ENCODE assay signal across 8 cellular contexts in genomic region chr1:184051138-184051484, GRCh38. TPM values are rescaled to one million over a fixed set of nuclear protein-coding genes. Genes with fewer than 3 reads are reported as not detected.
DNase-seq lines count a peak whose midpoint lies in the region; ATAC-seq, FAIRE-seq and TF ChIP-seq lines count a peak whose summit lies in the region.

No MANE protein-coding gene starts in this region.

- peaks cover 0 to 11% (median 7%) of the 10 kb centered on the region in 11 experiments; a peak in 14 of 22 replicates for H3K9me3 ChIP-seq in BLaER1 treated with 17β-estradiol and CSF1 and Interleukin-3, amounts not matched to agents 10 nM and 100 nM (replicated peaks in 1 of 11)
- no peaks in the 10 kb centered on the region for H3K9me3 ChIP-seq in GM12878 (replicated peaks; ENCODE audit: control insufficient read depth, insufficient read depth, low read length)
- no peaks in the 10 kb centered on the region for H3K9me3 ChIP-seq in right lobe of liver
- no peaks in the 10 kb centered on the region for H3K9me3 ChIP-seq in transverse colon

- TF ChIP-seq CTCF in GM12878 (IDR thresholded peaks at IDR 0.05 in 2 of 3, conservative IDR thresholded peaks at IDR 0.05 in 1 of 3; ENCODE audit: control insufficient read depth in 2 of 3, extremely low read depth in 1 of 3, insufficient read depth in 1 of 3, low read depth in 3 of 3, low read length in 3 of 3) (no peak), right lobe of liver (IDR thresholded peaks at IDR 0.05) (no peak), transverse colon (IDR thresholded peaks at IDR 0.05) (no peak)

- intact Hi-C loops in GM12878 (cut with micrococcal nuclease; ENCODE audit: unreplicated experiment) = no loop called here
- intact Hi-C loops in right lobe of liver (cut with DNase I) = no loop called here
- intact Hi-C loops in transverse colon (cut with DNase I; ENCODE audit: low total_unique reads) = no loop called here

- in situ Hi-C loops in GM12878 (cut with MboI) = no loop called here
- in situ Hi-C loops in transverse colon (cut with MboI; ENCODE audit: low pct_ligation_motif_present in 1 of 4, low pct_unique_long_range_greater_than_20kb in 1 of 4, low sequenced_read_pairs in 3 of 4) = no loop called here

- SMC1A ChIA-PET in GM12878 (lab: Charles Lee; ENCODE audit: uncharacterized antibody, unreplicated experiment) = interaction anchor here (0.7 to 2.7 kb wide), 16 partner anchors 8 to 442 kb away, joined by 3 to 10 read pairs (median 3); no protein-coding TSS in a partner anchor

- peaks cover 17% of the 10 kb centered on the region for H3K79me2 ChIP-seq in GM12878 (ENCODE audit: control insufficient read depth, insufficient read depth, low read length)

- H3K4me1 ChIP-seq in BLaER1 treated with 17β-estradiol and CSF1 and Interleukin-3, amounts not matched to agents 10 nM and 100 nM = peaks cover 12 to 37% (median 24%) of the 10 kb centered on the region in 10 experiments; a peak in 19 of 20 replicates
- H3K4me1 ChIP-seq in GM12878 (ENCODE audit: control insufficient read depth, insufficient read depth, low read length) = peaks cover 7% of the 10 kb centered on the region; the same call in 1 of the 2 replicates
- H3K4me1 ChIP-seq in right lobe of liver = peaks cover 0 to 16% (median 0%) of the 10 kb centered on the region in 4 donors
- peaks cover 14 to 29% (median 16%) of the 10 kb centered on the region in 4 donors for H3K4me1 ChIP-seq in transverse colon

- TF ChIP-seq RAD21 in GM12878 (IDR thresholded peaks at IDR 0.05; ENCODE audit: insufficient read depth, low read depth, low read length) = no peak

- FAIRE-seq in GM12878 (lab: Jason Lieb, UNC) = peak; percentile 41

- DNase-seq in GM12878 (ENCODE audit: low read depth, low spot score) (no peak), right lobe of liver (no peak), transverse colon (no peak), D341Med (ENCODE audit: low spot score) (no peak), NOMO-1 (lab: John Stamatoyannopoulos, UW; ENCODE audit: unreplicated experiment in 2 of 2) (no peak)

- RAD21 ChIA-PET in GM12878 (lab: Charles Lee; ENCODE audit: unreplicated experiment) = interaction anchor here (0.7 to 2.5 kb wide), 8 partner anchors 11 to 135 kb away, joined by 3 to 14 read pairs (median 3); no protein-coding TSS in a partner anchor

- H2AFZ ChIP-seq in GM12878 (ENCODE audit: control insufficient read depth, low read depth, low read length) = peak overlapping the region; percentile 97

- TF ChIP-seq POLR2A in GM12878 (IDR thresholded peaks at IDR 0.05; ENCODE audit: low read depth, low read length) = no peak
- no peak for TF ChIP-seq POLR2A in right lobe of liver (IDR thresholded peaks at IDR 0.05)
- TF ChIP-seq POLR2A in transverse colon (IDR thresholded peaks at IDR 0.05) = no peak

- peak overlapping the region; percentile 78 to 91 (median 84) for H3K4me2 ChIP-seq in BLaER1 treated with 17β-estradiol and CSF1 and Interleukin-3, amounts not matched to agents 10 nM and 100 nM
- peak overlapping the region; percentile 96 for H3K4me2 ChIP-seq in GM12878 (ENCODE audit: control insufficient read depth, insufficient read depth)

- peaks cover 14 to 26% (median 19%) of the 10 kb centered on the region in 11 experiments for H3K36me3 ChIP-seq in BLaER1 treated with 17β-estradiol and CSF1 and Interleukin-3, amounts not matched to agents 10 nM and 100 nM
- H3K36me3 ChIP-seq in GM12878 (ENCODE audit: control insufficient read depth in 2 of 2, insufficient read depth in 2 of 2, low read length in 1 of 2) = peaks cover 0 to 4% of the 10 kb centered on the region in 2 experiments; a peak in 2 of 4 replicates
- peaks cover 0 to 7% (median 0%) of the 10 kb centered on the region in 4 donors for H3K36me3 ChIP-seq in right lobe of liver
- H3K36me3 ChIP-seq in transverse colon = no peaks in the 10 kb centered on the region

- WGBS in GM12878 (ENCODE audit: insufficient coverage, insufficient replicate concordance, low lambda C conversion rate, missing lambda C conversion rate) = 2% methylated on average over 6 of the region's 6 CpGs
- 2% methylated on average over 6 of the region's 6 CpGs for WGBS in right lobe of liver (ENCODE audit: insufficient coverage, low coverage, low lambda C conversion rate, missing lambda C conversion rate)
- 0 to 1% methylated on average over 3 to 6 of the region's 6 CpGs for WGBS in transverse colon (ENCODE audit: low coverage in 1 of 2), 2 donors

- H4K20me1 ChIP-seq in BLaER1 treated with 17β-estradiol and CSF1 and Interleukin-3, amounts not matched to agents 10 nM and 100 nM = no peaks in the 10 kb centered on the region
- no peaks in the 10 kb centered on the region for H4K20me1 ChIP-seq in GM12878 (ENCODE audit: control insufficient read depth, insufficient read depth)

- no peak for TF ChIP-seq EP300 in GM12878 (IDR thresholded peaks at IDR 0.05; ENCODE audit: borderline replicate concordance in 1 of 2, control insufficient read depth in 1 of 2, low read depth in 2 of 2, low read length in 2 of 2)
- TF ChIP-seq EP300 in transverse colon (IDR thresholded peaks at IDR 0.05; ENCODE audit: low read depth) = no peak

- POLR2A ChIA-PET in GM12878 (lab: Charles Lee) = interaction anchor here (0.7 kb wide), 1 partner anchor 12 kb away, joined by 3 read pairs; no protein-coding TSS in a partner anchor

- H3K27me3 ChIP-seq in BLaER1 treated with 17β-estradiol and CSF1 and Interleukin-3, amounts not matched to agents 10 nM and 100 nM = no peaks in the 10 kb centered on the region
- H3K27me3 ChIP-seq in GM12878 (replicated peaks in 1 of 2; ENCODE audit: control insufficient read depth in 2 of 2, insufficient read depth in 2 of 2, low read length in 1 of 2) (no peaks in the 10 kb centered on the region; a peak in 1 of 4 replicates), right lobe of liver (no peaks in the 10 kb centered on the region), transverse colon (peaks cover 20% of the 10 kb centered on the region)

- H3K27ac ChIP-seq in BLaER1 treated with 17β-estradiol and CSF1 and Interleukin-3, amounts not matched to agents 10 nM and 100 nM = peak overlapping the region; percentile 82 to 98 (median 94); a peak in 21 of 22 replicates
- H3K27ac ChIP-seq in GM12878 (ENCODE audit: control insufficient read depth, insufficient read depth) = peak overlapping the region; percentile 70
- H3K27ac ChIP-seq in right lobe of liver = peak overlapping the region; percentile 80 to 97 (median 96)
- peak overlapping the region; percentile 84 to 89 (median 86) for H3K27ac ChIP-seq in transverse colon

- TSS peak; percentile 95 for BruUV-seq in GM12878 (replicated peaks; lab: Mats Ljungman, UMichigan)

- peak; percentile 23 for ATAC-seq in HG03439 (IDR thresholded peaks at IDR 0.05; ENCODE audit: unreplicated experiment)
- ATAC-seq in GM12878 = peak; percentile 19; the same call in 2 of the 3 replicates
- ATAC-seq in right lobe of liver = peak; percentile 21 to 58 (median 40)
- no peak for ATAC-seq in HG03378 (IDR thresholded peaks at IDR 0.05; ENCODE audit: unreplicated experiment)

- CTCF ChIA-PET in GM12878 (lab: Yijun Ruan, JAX) = interaction anchor here (1.0 to 1.8 kb wide), 6 partner anchors 9 to 395 kb away, joined by 3 to 6 read pairs (median 4); no protein-coding TSS in a partner anchor

- H3K9ac ChIP-seq in BLaER1 treated with 17β-estradiol and CSF1 and Interleukin-3, amounts not matched to agents 10 nM and 100 nM = peak overlapping the region; percentile 90 to 98 (median 95)
- peak overlapping the region; percentile 77 for H3K9ac ChIP-seq in GM12878 (ENCODE audit: control insufficient read depth, insufficient read depth, low read length)

- peak overlapping the region; percentile 74 to 96 (median 90) for H3K4me3 ChIP-seq in BLaER1 treated with 17β-estradiol and CSF1 and Interleukin-3, amounts not matched to agents 10 nM and 100 nM
- peak overlapping the region; percentile 83 for H3K4me3 ChIP-seq in GM12878
- peak overlapping the region; percentile 77 to 95 (median 95) for H3K4me3 ChIP-seq in right lobe of liver
- peak overlapping the region; percentile 62 to 99 (median 76) for H3K4me3 ChIP-seq in transverse colon

RNA-seq across cellular contexts. Expression of gene TSEN15, which starts 0.4 kb away (rescaled TPM):
- 59.5 and 62.3 TPM in 2 replicates for total RNA-seq in GM12878 (2013; cell fraction: nucleolus; rRNA removed)
- total RNA-seq in GM12878 (2014; rRNA removed) (80.9 and 90.9 TPM in 2 replicates), GM12878 (2014; rRNA removed; fragmentation: Illumina TruSeq; extraction: Trizol) (69.8 and 70.3 TPM in 2 replicates), GM12878 (2021) (51.0 and 53.2 TPM in 2 replicates), right lobe of liver (10 to 100 TPM in 5 of 6 experiments, 1 to 10 TPM in 1; 9.6 to 17.1 (median 11.3) TPM), transverse colon (10 to 100 TPM in 1 of 4 donors, 1 to 10 TPM in 3; 2.6 to 16.5 (median 8.0) TPM)
- 11.1 TPM for polyA plus RNA-seq in GM12878 (2011; ENCODE audit: low read depth)
- polyA plus RNA-seq in GM12878 (2011; rRNA removed) (70.6 and 93.5 TPM in 2 replicates), GM12878 (2014; fragmentation: Illumina TruSeq; extraction: Trizol) (71.3 and 95.7 TPM in 2 replicates), GM12878 (2014; fragmentation: Nextera tagmentation; extraction: Ambion mirVana) (10 to 100 TPM; 21.1 to 35.1 TPM), GM12878 (2014; rRNA removed) (56.9 and 59.2 TPM in 2 replicates), GM12878 (2016; fragmentation: Nextera tagmentation; extraction: Ambion mirVana) (100 to 1,000 TPM; 132 to 136 TPM)
- polyA plus RNA-seq in GM12878 (2011; cell fraction: cytosol; rRNA removed) = 35.9 and 42.2 TPM in 2 replicates
- 35.8 and 39.3 TPM in 2 replicates for polyA plus RNA-seq in GM12878 (2011; cell fraction: nucleus; rRNA removed)
- 15.6 and 19.6 TPM in 2 replicates for polyA plus RNA-seq in GM12878 (2012)
- polyA minus RNA-seq in GM12878 (2011; rRNA and poly(A)+ RNA removed) = 36.0 and 50.2 TPM in 2 replicates
- polyA minus RNA-seq in GM12878 (2011; cell fraction: cytosol; rRNA and poly(A)+ RNA removed) = 20.4 and 23.7 TPM in 2 replicates
- 40.5 and 60.3 TPM in 2 replicates for polyA minus RNA-seq in GM12878 (2011; cell fraction: nucleus; rRNA and poly(A)+ RNA removed)

RNA-seq across cellular contexts. Expression of gene COLGALT2, which starts 13.6 kb away (rescaled TPM):
- total RNA-seq in GM12878 (2013; cell fraction: nucleolus; rRNA removed) = 2.6 and 2.9 TPM in 2 replicates
- total RNA-seq in GM12878 (2014; rRNA removed) (0.96 and 1.1 TPM in 2 replicates), GM12878 (2014; rRNA removed; fragmentation: Illumina TruSeq; extraction: Trizol) (0.81 and 1.1 TPM in 2 replicates), GM12878 (2021) (1.5 TPM in 2 replicates), right lobe of liver (under 1 TPM in 5 of 6 experiments, not detected in 1; 0.04 to 0.20 (median 0.17) TPM), transverse colon (1 to 10 TPM in 3 of 4 donors, under 1 TPM in 1; 0.37 to 2.4 (median 1.7) TPM)
- not detected for polyA plus RNA-seq in GM12878 (2011; ENCODE audit: low read depth)
- polyA plus RNA-seq in GM12878 (2011; rRNA removed) (0.24 and 0.31 TPM in 2 replicates), GM12878 (2014; fragmentation: Illumina TruSeq; extraction: Trizol) (1.4 and 2.1 TPM in 2 replicates), GM12878 (2014; fragmentation: Nextera tagmentation; extraction: Ambion mirVana) (under 1 TPM; 0.45 to 0.75 TPM), GM12878 (2014; rRNA removed) (0.62 and 0.83 TPM in 2 replicates), GM12878 (2016; fragmentation: Nextera tagmentation; extraction: Ambion mirVana) (under 1 TPM; 0.62 to 0.82 TPM)
- 0.27 and 0.39 TPM in 2 replicates for polyA plus RNA-seq in GM12878 (2011; cell fraction: cytosol; rRNA removed)
- polyA plus RNA-seq in GM12878 (2011; cell fraction: nucleus; rRNA removed) = 0.75 and 1.9 TPM in 2 replicates
- polyA plus RNA-seq in GM12878 (2012) = 0.08 TPM in 1 of 2 replicates, not detected in the other
- 0.15 and 0.59 TPM in 2 replicates for polyA minus RNA-seq in GM12878 (2011; rRNA and poly(A)+ RNA removed)
- not detected in 2 replicates for polyA minus RNA-seq in GM12878 (2011; cell fraction: cytosol; rRNA and poly(A)+ RNA removed)
- 0.48 and 0.86 TPM in 2 replicates for polyA minus RNA-seq in GM12878 (2011; cell fraction: nucleus; rRNA and poly(A)+ RNA removed)
